11 cellular contexts compared by ENCODE assay signal in the genomic region with DNA sequence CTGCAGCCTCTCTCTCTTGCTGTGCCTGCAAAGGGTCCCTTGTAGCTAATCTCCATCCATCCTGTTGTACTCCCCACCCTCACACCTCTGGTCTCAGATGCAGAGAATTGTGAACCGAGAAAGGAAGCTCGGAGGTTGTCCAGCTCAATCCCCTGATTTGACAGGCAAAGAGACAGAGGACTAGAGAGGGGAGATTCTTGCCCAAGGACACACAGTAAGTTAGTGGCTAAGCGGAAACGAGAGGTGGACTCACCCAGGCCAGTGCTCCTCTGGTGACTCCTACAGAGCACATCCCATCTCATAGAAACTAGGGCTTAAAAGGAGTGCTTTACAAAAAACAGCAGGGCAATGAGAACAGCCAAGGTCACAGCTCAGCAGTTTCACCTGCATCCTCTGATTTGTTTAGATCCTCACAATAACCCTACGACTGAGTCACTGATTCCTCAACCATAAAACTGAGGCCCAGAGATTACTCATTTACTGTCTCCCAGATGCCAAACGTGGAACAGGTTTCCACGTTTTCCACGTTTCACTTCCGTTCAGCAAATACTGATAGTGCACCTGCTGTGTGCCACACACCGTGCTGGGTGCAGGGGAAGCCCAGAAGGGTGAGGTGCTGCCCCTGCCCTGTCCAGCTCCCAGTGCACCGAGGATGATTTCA. TPM values are rescaled to one million over a fixed set of nuclear protein-coding genes. Genes with fewer than 3 reads are reported as not detected.
DNase-seq lines count a peak whose midpoint lies in the region; ATAC-seq and TF ChIP-seq lines count a peak whose summit lies in the region.
"Had no signal": no experiment of that assay in that cellular context is flagged by ENCODE, and none has a peak within 500 bp of the region (broad histone marks: within the 10 kb centered on the region; RNA-seq: fewer than 3 reads in every experiment).

No MANE protein-coding gene starts in this region.

- POLR2A ChIA-PET in CD4-positive, alpha-beta T cell (lab: Charles Lee), result no interaction called here

- intact Hi-C loops in CD4-positive, alpha-beta T cell (cut with DNase I, micrococcal nuclease), result no loop called here

- H3K27me3 Mint-ChIP-seq in memory B cell, result no peaks in the 10 kb centered on the region
- H3K27me3 Mint-ChIP-seq in CD4-positive, alpha-beta T cell, result no peaks in the 10 kb centered on the region

- peaks cover 75% of the 10 kb centered on the region for H3K4me1 Mint-ChIP-seq in memory B cell
- H3K4me1 Mint-ChIP-seq in CD4-positive, alpha-beta T cell (ENCODE audit: low read depth), result no peaks in the 10 kb centered on the region

- DNase-seq in HPDE6-E6E7 (ENCODE audit: extremely low spot score) (peak; percentile 38), memory B cell (ENCODE audit: low spot score in 2 of 2) (no peak), DMS 273 treated with DMSO at 0.1 percent for 48 hours (lab: John Stamatoyannopoulos, UW) (no peak), C1 segment of cervical spinal cord (lab: John Stamatoyannopoulos, UW) (no peak), GOT3 (lab: John Stamatoyannopoulos, UW) (no peak)
- DNase-seq in CD4-positive, alpha-beta T cell, result no peak
- DNase-seq: left ventricle myocardium inferior; NCI-H2107; stimulated activated CD4-positive, alpha-beta T cell treated with anti-CD3 and anti-CD28 coated beads, Interleukin-1b, Interleukin-23, amount 100 ng/mL, for 48 hours had no signal

- H3K27ac ChIP-seq in CD4-positive, alpha-beta T cell (ENCODE audit: low read depth, low read length), result no peak overlapping the region
- H3K27ac ChIP-seq: left ventricle myocardium inferior had no signal

- H3K27ac Mint-ChIP-seq in memory B cell, result peak overlapping the region; percentile 71
- no peak overlapping the region for H3K27ac Mint-ChIP-seq in CD4-positive, alpha-beta T cell

- no peaks in the 10 kb centered on the region for H3K27me3 ChIP-seq in CD4-positive, alpha-beta T cell (ENCODE audit: control insufficient read depth, insufficient read depth, low read length)

- CTCF ChIA-PET in CD4-positive, alpha-beta T cell (lab: Charles Lee), result no interaction called here

- ATAC-seq in GM18867 (IDR thresholded peaks at IDR 0.05; ENCODE audit: unreplicated experiment) (peak; percentile 66), HG02610 (IDR thresholded peaks at IDR 0.05; ENCODE audit: unreplicated experiment) (peak; percentile 77), memory B cell (ENCODE audit: low read depth) (peak; percentile 64)
- ATAC-seq in CD4-positive, alpha-beta T cell (ENCODE audit: poor library complexity), result no peak

- no peaks in the 10 kb centered on the region for H3K9me3 Mint-ChIP-seq in memory B cell
- H3K9me3 Mint-ChIP-seq in CD4-positive, alpha-beta T cell, result no peaks in the 10 kb centered on the region

- H3K4me3 Mint-ChIP-seq in memory B cell, result peak overlapping the region; percentile 75
- H3K4me3 Mint-ChIP-seq in CD4-positive, alpha-beta T cell, result no peak overlapping the region

- H3K36me3 Mint-ChIP-seq in memory B cell, result peaks cover 4% of the 10 kb centered on the region
- no peaks in the 10 kb centered on the region for H3K36me3 Mint-ChIP-seq in CD4-positive, alpha-beta T cell (ENCODE audit: low read depth)

- TF ChIP-seq CTCF in CD4-positive, alpha-beta T cell (IDR thresholded peaks at IDR 0.05), result no peak

- H3K9me3 ChIP-seq in CD4-positive, alpha-beta T cell (ENCODE audit: control insufficient read depth, low read length), result no peaks in the 10 kb centered on the region
- H3K9me3 ChIP-seq: left ventricle myocardium inferior had no signal

RNA-seq across cellular contexts. Expression of a gene that starts 22.1 kb away (rescaled TPM):
- 1 to 10 TPM; 1.4 to 1.7 TPM for total RNA-seq in CD4-positive, alpha-beta T cell

RNA-seq across cellular contexts. Expression of a gene that starts 38.7 kb away (rescaled TPM):
- under 1 TPM; 0.20 to 0.30 TPM for total RNA-seq in CD4-positive, alpha-beta T cell
